27 cellular contexts compared by ENCODE assay signal in the genomic region with DNA sequence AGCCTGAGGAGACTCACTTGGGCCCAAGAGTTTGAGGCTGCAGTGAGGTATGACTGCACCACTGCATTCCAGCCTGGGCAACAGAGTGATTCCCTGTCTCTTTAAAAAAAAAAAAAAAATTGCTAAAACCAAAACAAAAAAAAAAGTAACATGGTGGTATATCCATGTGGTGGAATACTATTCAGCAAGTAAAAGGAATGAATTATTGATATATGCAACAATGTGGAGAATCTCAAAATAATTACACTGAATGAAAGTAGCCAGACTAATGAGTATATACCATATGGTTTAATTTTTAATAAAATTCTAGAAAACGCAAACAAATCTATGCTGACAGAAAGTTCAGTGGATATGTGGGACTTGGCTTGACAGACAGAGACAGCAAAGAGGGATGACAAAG.
"Had no signal": no experiment of that assay in that cellular context is flagged by ENCODE, and none has a peak within 500 bp of the region (broad histone marks: within the 10 kb centered on the region; RNA-seq: fewer than 3 reads in every experiment).

No MANE protein-coding gene starts in this region.

- H3K4me1 ChIP-seq: esophagus squamous epithelium, gastrocnemius medialis, heart right ventricle, left lung, lower lobe of right lung had no signal

- H3K4me3 ChIP-seq: coronary artery, dorsolateral prefrontal cortex, esophagus squamous epithelium, gastrocnemius medialis, heart right ventricle, left lung, lower lobe of right lung, mucosa of descending colon had no signal

- H3K36me3 ChIP-seq: lower lobe of right lung had no signal

- H3K27me3 ChIP-seq: dorsolateral prefrontal cortex, esophagus squamous epithelium, gastrocnemius medialis, heart right ventricle, left lung had no signal

- H3K27ac ChIP-seq: coronary artery, dorsolateral prefrontal cortex, epithelial cell of prostate, esophagus squamous epithelium, gastrocnemius medialis, heart right ventricle, left lung, lower lobe of right lung had no signal

- ATAC-seq: esophagus mucosa, gastrocnemius medialis, heart right ventricle, left cardiac atrium, left lung, left ventricle myocardium superior, lower lobe of right lung, mucosa of descending colon had no signal

- H3K9me3 ChIP-seq: gastrocnemius medialis, lower lobe of right lung had no signal

- FAIRE-seq: colon, endometrium, islet of Langerhans, keratinocyte had no signal

- DNase-seq: dermis blood vessel endothelial cell; dorsolateral prefrontal cortex; effector CD4-positive, alpha-beta T cell; effector memory CD4-positive, alpha-beta T cell; erythroblast; esophagus squamous epithelium; foreskin fibroblast; foreskin melanocyte; gastrocnemius medialis; glutamatergic neuron; head of caudate nucleus; heart right ventricle; hippocampal formation; left cardiac atrium; left lung; left ventricle myocardium superior; lower lobe of right lung; mesenchymal stem cell; mucosa of descending colon; naive B cell had no signal
